ENCODE assay signal across 9 cellular contexts in genomic region chr1:166167395-166167922, GRCh38. TPM values are rescaled to one million over a fixed set of nuclear protein-coding genes. Genes with fewer than 3 reads are reported as not detected.
DNase-seq lines count a peak whose midpoint lies in the region; ATAC-seq, FAIRE-seq and TF ChIP-seq lines count a peak whose summit lies in the region.
"Had no signal": no experiment of that assay in that cellular context is flagged by ENCODE, and none has a peak within 500 bp of the region (broad histone marks: within the 10 kb centered on the region; RNA-seq: fewer than 3 reads in every experiment).

No MANE protein-coding gene starts in this region.

- H3K36me3 ChIP-seq in OCI-LY3 (replicated peaks; ENCODE audit: low read depth, low read length) (peaks cover 27% of the 10 kb centered on the region), endothelial cell of umbilical vein (ENCODE audit: control insufficient read depth in 2 of 2, extremely low read depth in 1 of 2, insufficient read depth in 2 of 2, low read length in 2 of 2) (no peaks in the 10 kb centered on the region)

- H2AFZ ChIP-seq in OCI-LY3 (ENCODE audit: low read depth, low read length) (peak overlapping the region; percentile 56), endothelial cell of umbilical vein (ENCODE audit: low read depth, low read length) (peak overlapping the region; percentile 28)

- no peak for ATAC-seq in natural killer cell
- no peak for ATAC-seq in GM21390 (IDR thresholded peaks at IDR 0.05; ENCODE audit: unreplicated experiment)
- ATAC-seq in HG03135 (IDR thresholded peaks at IDR 0.05; ENCODE audit: unreplicated experiment), result no peak
- ATAC-seq in GM21447 (IDR thresholded peaks at IDR 0.05; ENCODE audit: unreplicated experiment), result no peak

- H3K27ac Mint-ChIP-seq in natural killer cell, result no peak overlapping the region

- no peaks in the 10 kb centered on the region for H3K9me3 ChIP-seq in OCI-LY3 (ENCODE audit: insufficient read depth, low read length)
- no peaks in the 10 kb centered on the region for H3K9me3 ChIP-seq in endothelial cell of umbilical vein (replicated peaks; ENCODE audit: control insufficient read depth, insufficient read depth, low read length)

- H3K4me3 ChIP-seq in OCI-LY3 (ENCODE audit: low read length), result peak overlapping the region; percentile 89
- H3K4me3 ChIP-seq in endothelial cell of umbilical vein (replicated peaks in 1 of 3; ENCODE audit: insufficient read depth in 1 of 3, low read depth in 1 of 3, low read length in 3 of 3), result peak overlapping the region in 1 of 3 experiments; percentile 53

- H3K9me3 Mint-ChIP-seq in natural killer cell, result peaks cover 0 to 3% of the 10 kb centered on the region in 2 donors

- H3K4me2 ChIP-seq in OCI-LY3 (ENCODE audit: low read length) (peak overlapping the region; percentile 96), endothelial cell of umbilical vein (ENCODE audit: insufficient read depth, low read length) (peak overlapping the region; percentile 24)

- peak overlapping the region; percentile 54 for H3K4me3 Mint-ChIP-seq in natural killer cell

- H3K27me3 Mint-ChIP-seq in natural killer cell (ENCODE audit: low read depth in 2 of 2), result peaks cover 43 to 46% of the 10 kb centered on the region in 2 donors

- POLR2A ChIA-PET in endothelial cell of umbilical vein (lab: Charles Lee), result no interaction called here

- peaks cover 23% of the 10 kb centered on the region for H4K20me1 ChIP-seq in OCI-LY3 (ENCODE audit: insufficient read depth, low read length)
- no peaks in the 10 kb centered on the region for H4K20me1 ChIP-seq in endothelial cell of umbilical vein (replicated peaks; ENCODE audit: control insufficient read depth, extremely low read depth, insufficient read depth, low read length)

- dilution Hi-C loops in endothelial cell of umbilical vein (cut with MboI; ENCODE audit: extremely low pct_ligation_motif_present, low sequenced_read_pairs), result no loop called here

- no peaks in the 10 kb centered on the region for H3K9me1 ChIP-seq in endothelial cell of umbilical vein (replicated peaks; ENCODE audit: control insufficient read depth, extremely low read depth, insufficient read depth, low read length)

- CTCF ChIA-PET in endothelial cell of umbilical vein (lab: Charles Lee), result interaction anchor here (1.5 kb wide), 1 partner anchor 312 kb away, joined by 3 read pairs; no protein-coding TSS in a partner anchor

- TF ChIP-seq CTCF in OCI-LY3 (IDR thresholded peaks at IDR 0.05; ENCODE audit: low read depth, low read length) (peak; percentile 78), endothelial cell of umbilical vein (IDR thresholded peaks at IDR 0.05; ENCODE audit: extremely low read depth in 1 of 2, insufficient read depth in 1 of 2, low read depth in 1 of 2, low read length in 2 of 2) (no peak), natural killer cell (IDR thresholded peaks at IDR 0.05) (no peak)

- H3K79me2 ChIP-seq in OCI-LY3 (ENCODE audit: low read length) (peaks cover 67% of the 10 kb centered on the region), endothelial cell of umbilical vein (ENCODE audit: control insufficient read depth, insufficient read depth, low read length) (no peaks in the 10 kb centered on the region)

- TF ChIP-seq POLR2A in GM12891 (IDR thresholded peaks at IDR 0.05; ENCODE audit: low read depth, low read length), result no peak
- no peak for TF ChIP-seq POLR2A in endothelial cell of umbilical vein (IDR thresholded peaks at IDR 0.05; ENCODE audit: low read depth, low read length)

- peak overlapping the region; percentile 94 for H3K27ac ChIP-seq in OCI-LY3 (ENCODE audit: low read length)
- H3K27ac ChIP-seq in endothelial cell of umbilical vein (ENCODE audit: insufficient read depth, low read depth, low read length), result no peak overlapping the region

- peaks cover 0 to 13% of the 10 kb centered on the region in 2 donors for H3K4me1 Mint-ChIP-seq in natural killer cell

- FAIRE-seq in GM12891 (lab: Jason Lieb, UNC), result peak; percentile 23
- FAIRE-seq in endothelial cell of umbilical vein (lab: Jason Lieb, UNC), result no peak
- FAIRE-seq: TTC549 had no signal

- H3K36me3 Mint-ChIP-seq in natural killer cell, result no peaks in the 10 kb centered on the region

- no TSS peak for BruUV-seq in endothelial cell of umbilical vein (replicated peaks; lab: Mats Ljungman, UMichigan)

- intact Hi-C loops in endothelial cell of umbilical vein (cut with micrococcal nuclease) (loop anchor here (10.0 kb wide), 1 partner anchor 563 kb away; no protein-coding TSS in a partner anchor), natural killer cell (cut with micrococcal nuclease) (no loop called here)

- peaks cover 69% of the 10 kb centered on the region for H3K4me1 ChIP-seq in OCI-LY3 (ENCODE audit: low read length)
- peaks cover 6% of the 10 kb centered on the region for H3K4me1 ChIP-seq in endothelial cell of umbilical vein (ENCODE audit: control insufficient read depth, extremely low read depth, insufficient read depth, low read length)

- H3K9ac ChIP-seq in OCI-LY3 (ENCODE audit: low read length) (peak overlapping the region; percentile 88), endothelial cell of umbilical vein (replicated peaks; ENCODE audit: extremely low read depth, insufficient read depth, low read length) (no peak overlapping the region)

- no peak for DNase-seq in GM12891 (ENCODE audit: insufficient read length, low spot score)
- DNase-seq in endothelial cell of umbilical vein (ENCODE audit: low read depth, low spot score), result peak; percentile 2
- no peak for DNase-seq in natural killer cell
- no peak for DNase-seq in stimulated activated CD4-positive, alpha-beta T cell treated with anti-CD3 and anti-CD28 coated beads, Interleukin-4, amount 100 ng/mL, for 4 hours

- H3K27me3 ChIP-seq in OCI-LY3 (ENCODE audit: low read depth, low read length), result no peaks in the 10 kb centered on the region
- peaks cover 15 to 21% of the 10 kb centered on the region in 2 experiments for H3K27me3 ChIP-seq in endothelial cell of umbilical vein (ENCODE audit: control insufficient read depth in 2 of 2, insufficient read depth in 2 of 2, low read length in 2 of 2)

TF ChIP-seq in GM12891, 5 proteins besides CTCF, POLR2A, EP300 and RAD21:
- TF ChIP-seq POU2F2 (IDR thresholded peaks at IDR 0.05; ENCODE audit: low read depth, low read length) (no peak), PAX5 (IDR thresholded peaks at IDR 0.05; ENCODE audit: insufficient read depth, low read length, severe bottlenecking) (no peak), TAF1 (IDR thresholded peaks at IDR 0.05; ENCODE audit: low read depth, low read length) (no peak), SPI1 (IDR thresholded peaks at IDR 0.05; ENCODE audit: low read depth, low read length) (no peak), POLR2AphosphoS5 (IDR thresholded peaks at IDR 0.05; ENCODE audit: low read depth, low read length) (no peak)

TF ChIP-seq in endothelial cell of umbilical vein, 7 proteins besides CTCF, POLR2A, EP300 and RAD21:
- no peak for TF ChIP-seq POLR2AphosphoS5 (IDR thresholded peaks at IDR 0.05; ENCODE audit: insufficient read depth, low read depth, low read length)
- TF ChIP-seq GATA2 (IDR thresholded peaks at IDR 0.05; ENCODE audit: insufficient read depth, insufficient read length, low read depth, low read length), result no peak
- no peak for TF ChIP-seq EZH2 (IDR thresholded peaks at IDR 0.05; ENCODE audit: borderline replicate concordance, low read depth, low read length, severe bottlenecking)
- TF ChIP-seq FOS (IDR thresholded peaks at IDR 0.05; ENCODE audit: borderline replicate concordance, insufficient read depth, low read length), result no peak
- TF ChIP-seq JUN (IDR thresholded peaks at IDR 0.05; ENCODE audit: borderline replicate concordance, insufficient read depth, insufficient read length, low read depth), result no peak
- no peak for TF ChIP-seq MYC (IDR thresholded peaks at IDR 0.05; ENCODE audit: low read depth, low read length)
- TF ChIP-seq, protein P1, sequence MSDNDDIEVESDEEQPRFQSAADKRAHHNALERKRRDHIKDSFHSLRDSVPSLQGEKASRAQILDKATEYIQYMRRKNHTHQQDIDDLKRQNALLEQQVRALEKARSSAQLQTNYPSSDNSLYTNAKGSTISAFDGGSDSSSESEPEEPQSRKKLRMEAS (IDR thresholded peaks at IDR 0.05; ENCODE audit: insufficient read depth, insufficient read length), result no peak

RNA-seq across cellular contexts. Expression of gene FAM78B, which starts 0.7 kb away (rescaled TPM):
- polyA plus RNA-seq in GM12891 (2012; ENCODE audit: low read depth, missing spikeins), result 0.51 TPM
- total RNA-seq in endothelial cell of umbilical vein, result not detected in 2 replicates
- polyA plus RNA-seq in endothelial cell of umbilical vein, result 0.02 and 0.10 TPM in 2 replicates
- 0.04 and 0.12 TPM in 2 replicates for polyA plus RNA-seq in endothelial cell of umbilical vein (2011; cell fraction: cytosol; rRNA removed)
- polyA plus RNA-seq in endothelial cell of umbilical vein (2011; cell fraction: nucleus; rRNA removed), result 0.13 and 0.37 TPM in 2 replicates
- polyA plus RNA-seq in endothelial cell of umbilical vein (2012), result 0.05 and 0.11 TPM in 2 replicates
- polyA minus RNA-seq in endothelial cell of umbilical vein, result 0.24 TPM in 1 of 2 replicates, not detected in the other
- polyA minus RNA-seq in endothelial cell of umbilical vein (2011; cell fraction: cytosol; rRNA and poly(A)+ RNA removed), result not detected
- 0.19 and 0.67 TPM in 2 replicates for polyA minus RNA-seq in endothelial cell of umbilical vein (2011; cell fraction: nucleus; rRNA and poly(A)+ RNA removed)
- total RNA-seq in natural killer cell, result not detected
